29 cellular contexts compared by ENCODE assay signal in genomic region chr7:30513762-30514161, GRCh38.
"Had no signal": no experiment of that assay in that cellular context is flagged by ENCODE, and none has a peak within 500 bp of the region (broad histone marks: within the 10 kb centered on the region; RNA-seq: fewer than 3 reads in every experiment).

No MANE protein-coding gene starts in this region.

- H3K27ac ChIP-seq: body of pancreas, esophagus muscularis mucosa, foreskin keratinocyte, gastrocnemius medialis, heart left ventricle had no signal

- H3K36me3 Mint-ChIP-seq: activated naive CD8-positive, alpha-beta T cell had no signal

- H3K27me3 Mint-ChIP-seq: activated CD4-positive, alpha-beta T cell treated with anti-CD3 and anti-CD28 coated beads, Interleukin-2, amount 10 ng/mL, durations not matched to agents 7 days and 5 days; activated CD8-positive, alpha-beta T cell treated with anti-CD3 and anti-CD28 coated beads for 36 hours; activated naive CD8-positive, alpha-beta T cell; T-helper 17 cell had no signal

- DNase-seq: activated CD4-positive, alpha-beta T cell treated with anti-CD3 and anti-CD28 coated beads for 4 hours; activated CD4-positive, alpha-beta T cell treated with anti-CD3 and anti-CD28 coated beads, Interleukin-2, amount 10 ng/mL, durations not matched to agents 7 days and 5 days; activated CD4-positive, alpha-beta T cell treated with anti-CD3 and anti-CD28 coated beads, Interleukin-2, amount 50 U/mL, for 4 hours; activated CD4-positive, CD25-positive, alpha-beta regulatory T cell; activated CD4-positive, CD25-positive, alpha-beta regulatory T cell treated with anti-CD3 and anti-CD28 coated beads, Interleukin-2, amount 50 U/mL, for 72 hours; activated CD8-positive, alpha-beta memory T cell treated with anti-CD3 and anti-CD28 coated beads for 24 hours; activated CD8-positive, alpha-beta T cell treated with anti-CD3 and anti-CD28 coated beads for 36 hours; activated effector memory CD4-positive, alpha-beta T cell treated with anti-CD3 and anti-CD28 coated beads, Interleukin-2, amount 50 U/mL, for 16 hours; activated naive CD4-positive, alpha-beta T cell treated with anti-CD3 and anti-CD28 coated beads, Interleukin-2, amount 50 U/mL, for 16 hours; activated T-cell treated with anti-CD3 and anti-CD28 coated beads, Interleukin-2, amount 50 U/mL, for 4 hours; amniotic stem cell; aorta; body of pancreas; caudate nucleus; cortex of kidney; dermis blood vessel endothelial cell; effector CD4-positive, alpha-beta T cell; erythroblast; foreskin keratinocyte; gastrocnemius medialis; glutamatergic neuron; heart left ventricle; T-helper 1 cell; T-helper 17 cell; T1000 had no signal

- H3K27me3 ChIP-seq: body of pancreas, esophagus muscularis mucosa, foreskin keratinocyte, gastrocnemius medialis, heart left ventricle had no signal

- H3K9me3 ChIP-seq: body of pancreas, esophagus muscularis mucosa, gastrocnemius medialis, heart left ventricle had no signal

- H3K9me3 Mint-ChIP-seq: activated CD4-positive, alpha-beta T cell treated with anti-CD3 and anti-CD28 coated beads, Interleukin-2, amount 10 ng/mL, durations not matched to agents 7 days and 5 days; activated CD8-positive, alpha-beta T cell treated with anti-CD3 and anti-CD28 coated beads for 36 hours; activated T-cell treated with anti-CD3 and anti-CD28 coated beads, Interleukin-2, amount 50 U/mL, for 4 hours; activated T-helper 2 cell treated with anti-CD3 and anti-CD28 coated beads, Interferon-gamma antibody, Interleukin-2, Interleukin-4, amounts not matched to agents 10 μg/mL and 5 μg/mL and 100 μg/mL, durations not matched to agents 14 hours and 24 hours and 36 hours; T-helper 2 cell treated with Interferon-gamma antibody and Interleukin-4, amounts not matched to agents 5 μg/mL and 100 μg/mL, for 36 hours had no signal

- ATAC-seq: activated CD8-positive, alpha-beta T cell treated with anti-CD3 and anti-CD28 coated beads for 36 hours; activated T-cell treated with anti-CD3 and anti-CD28 coated beads, Interleukin-2, amount 50 U/mL, for 4 hours; body of pancreas; foreskin keratinocyte; gastrocnemius medialis; T-helper 17 cell had no signal

- H3K4me3 Mint-ChIP-seq: activated CD4-positive, alpha-beta T cell treated with anti-CD3 and anti-CD28 coated beads, Interleukin-2, amount 10 ng/mL, durations not matched to agents 7 days and 5 days; activated CD8-positive, alpha-beta T cell treated with anti-CD3 and anti-CD28 coated beads for 36 hours; activated naive CD8-positive, alpha-beta T cell; activated T-cell treated with anti-CD3 and anti-CD28 coated beads, Interleukin-2, amount 50 U/mL, for 4 hours; T-helper 17 cell; T-helper 2 cell treated with Interferon-gamma antibody and Interleukin-4, amounts not matched to agents 5 μg/mL and 100 μg/mL, for 36 hours had no signal

- H3K36me3 ChIP-seq: esophagus muscularis mucosa, gastrocnemius medialis, heart left ventricle had no signal

- H3K4me1 ChIP-seq: esophagus muscularis mucosa, gastrocnemius medialis had no signal

- H3K27ac Mint-ChIP-seq: activated CD4-positive, alpha-beta T cell treated with anti-CD3 and anti-CD28 coated beads, Interleukin-2, amount 10 ng/mL, durations not matched to agents 7 days and 5 days; activated CD8-positive, alpha-beta T cell treated with anti-CD3 and anti-CD28 coated beads for 36 hours; activated naive CD8-positive, alpha-beta T cell; activated T-helper 2 cell treated with anti-CD3 and anti-CD28 coated beads, Interferon-gamma antibody, Interleukin-2, Interleukin-4, amounts not matched to agents 10 μg/mL and 5 μg/mL and 100 μg/mL, durations not matched to agents 14 hours and 24 hours and 36 hours; T-helper 17 cell; T-helper 2 cell treated with Interferon-gamma antibody and Interleukin-4, amounts not matched to agents 5 μg/mL and 100 μg/mL, for 36 hours had no signal

- H3K4me3 ChIP-seq: body of pancreas, esophagus muscularis mucosa, gastrocnemius medialis, heart left ventricle had no signal
